ENCODE assay signal across 10 cellular contexts in genomic region chr4:13430834-13431568, GRCh38. TPM values are rescaled to one million over a fixed set of nuclear protein-coding genes. Genes with fewer than 3 reads are reported as not detected.
DNase-seq lines count a peak whose midpoint lies in the region; FAIRE-seq and TF ChIP-seq lines count a peak whose summit lies in the region.
"Had no signal": no experiment of that assay in that cellular context is flagged by ENCODE, and none has a peak within 500 bp of the region (broad histone marks: within the 10 kb centered on the region; RNA-seq: fewer than 3 reads in every experiment).

No MANE protein-coding gene starts in this region.

- peak; percentile 76 to 81 for TF ChIP-seq RAD21 in H1 (IDR thresholded peaks at IDR 0.05 in 1 of 2, conservative IDR thresholded peaks at IDR 0.05 in 1 of 2; ENCODE audit: low read depth in 2 of 2, low read length in 2 of 2)

- no peak overlapping the region for H2BK20ac ChIP-seq in H1 (ENCODE audit: low read length)

- DNase-seq in NAMALWA (ENCODE audit: low spot score), result peak; percentile 28
- DNase-seq in H1 (ENCODE audit: low read depth in 1 of 2, low spot score in 2 of 2), result no peak
- DNase-seq in trophoblast cell, result peak in 1 of 2 donors; percentile 37
- DNase-seq in H4 (ENCODE audit: low spot score), result no peak
- no peak for DNase-seq in HuH-7.5 (ENCODE audit: low spot score)
- DNase-seq in cerebellum (ENCODE audit: low spot score), result no peak
- DNase-seq: esophagus squamous epithelium, GDM1, left ventricle myocardium superior had no signal

- 74% methylated on average over 9 of the region's 9 CpGs; no CpG with 5 or more reads in 1 of the 2 experiments for WGBS in H1 (ENCODE audit: extremely low coverage in 1 of 2, insufficient coverage in 1 of 2, insufficient read length in 1 of 2, insufficient replicate concordance in 2 of 2, low coverage in 1 of 2, low lambda C conversion rate in 2 of 2, missing lambda C conversion rate in 1 of 2), 2 experiments
- no CpG with 5 or more reads among the region's 9 CpGs for whole genome bisulfite sequencing in trophoblast cell (ENCODE audit: extremely low coverage, insufficient coverage, insufficient read length)

- H3K79me1 ChIP-seq in H1 (ENCODE audit: low read depth, low read length), result peaks cover 4% of the 10 kb centered on the region; the same call in 1 of the 2 replicates
- H3K79me1 ChIP-seq in trophoblast cell (ENCODE audit: low read length), result peaks cover 4% of the 10 kb centered on the region

- H3K56ac ChIP-seq in H1 (replicated peaks; ENCODE audit: insufficient read length, low read depth, low read length), result no peak overlapping the region

- H3K9me3 ChIP-seq in H1 (ENCODE audit: insufficient read depth in 2 of 2, low read depth in 1 of 2, low read length in 1 of 2), result no peaks in the 10 kb centered on the region
- H3K9me3 ChIP-seq in trophoblast cell (ENCODE audit: insufficient read depth, low read depth, low read length), result no peaks in the 10 kb centered on the region
- H3K9me3 ChIP-seq: esophagus squamous epithelium had no signal

- H2BK120ac ChIP-seq in H1 (replicated peaks; ENCODE audit: low read depth, low read length) (no peak overlapping the region), trophoblast cell (ENCODE audit: insufficient read depth, low read length, poor library complexity) (no peak overlapping the region)

- peaks cover 0 to 4% of the 10 kb centered on the region in 2 experiments for H4K20me1 ChIP-seq in H1 (replicated peaks in 1 of 2; ENCODE audit: control insufficient read depth in 1 of 2, insufficient read depth in 2 of 2, low read length in 2 of 2)

- no peaks in the 10 kb centered on the region for H3K36me3 ChIP-seq in H1 (ENCODE audit: control insufficient read depth in 2 of 4, insufficient read depth in 4 of 4, low read length in 3 of 4)
- no peaks in the 10 kb centered on the region for H3K36me3 ChIP-seq in trophoblast cell (ENCODE audit: control insufficient read depth in 1 of 2, insufficient read depth in 2 of 2, low read length in 2 of 2)
- H3K36me3 ChIP-seq: esophagus squamous epithelium had no signal

- POLR2A ChIA-PET in H1 (lab: Charles Lee; ENCODE audit: partially characterized antibody), result no interaction called here

- H2BK5ac ChIP-seq in H1 (ENCODE audit: low read depth, low read length), result 0 out of 2 replicates have a peak overlapping the region, but pooled peaks have one; percentile 6
- no peak overlapping the region for H2BK5ac ChIP-seq in trophoblast cell (ENCODE audit: low read depth, low read length, poor library complexity)

- H3K27me3 ChIP-seq in H1 (replicated peaks in 1 of 4; ENCODE audit: control insufficient read depth in 3 of 4, extremely low read depth in 1 of 4, insufficient read depth in 3 of 4, low read length in 3 of 4), result no peaks in the 10 kb centered on the region
- H3K27me3 ChIP-seq in trophoblast cell (ENCODE audit: insufficient read depth, low read length), result no peaks in the 10 kb centered on the region
- H3K27me3 ChIP-seq: esophagus squamous epithelium had no signal

- H3K4me1 ChIP-seq in H1 (replicated peaks in 1 of 4; ENCODE audit: control insufficient read depth in 3 of 4, insufficient read depth in 4 of 4, low read length in 3 of 4) (peaks cover 0 to 6% (median 3%) of the 10 kb centered on the region in 4 experiments; a peak in 3 of 7 replicates), trophoblast cell (ENCODE audit: control insufficient read depth in 1 of 2, insufficient read depth in 2 of 2, low read length in 2 of 2) (peaks cover 2 to 6% of the 10 kb centered on the region in 2 experiments)

- H3K18ac ChIP-seq in H1 (ENCODE audit: extremely low read depth, low read length) (no peak overlapping the region), trophoblast cell (ENCODE audit: low read length) (peak overlapping the region; percentile 21)

- no peak overlapping the region for H3K4me2 ChIP-seq in H1 (ENCODE audit: insufficient read depth in 1 of 2, low read depth in 2 of 2, low read length in 2 of 2)
- no peak overlapping the region for H3K4me2 ChIP-seq in trophoblast cell (ENCODE audit: low read length)

- H4K8ac ChIP-seq in H1 (ENCODE audit: extremely low read depth, insufficient read depth, low read length) (peak overlapping the region; percentile 26; the same call in 1 of the 2 replicates), trophoblast cell (ENCODE audit: low read depth, low read length) (no peak overlapping the region)

- H2BK12ac ChIP-seq in H1 (ENCODE audit: low read depth, low read length) (no peak overlapping the region), trophoblast cell (ENCODE audit: low read length) (no peak overlapping the region)

- H4K5ac ChIP-seq in H1 (ENCODE audit: insufficient read length, low read depth, low read length), result no peak overlapping the region

- H4K91ac ChIP-seq in H1 (replicated peaks; ENCODE audit: insufficient read length, low read length) (no peak overlapping the region), trophoblast cell (ENCODE audit: low read depth, low read length) (no peak overlapping the region)

- no peak overlapping the region for H4K12ac ChIP-seq in trophoblast cell (ENCODE audit: low read depth, low read length)

- H3K9ac ChIP-seq in H1 (replicated peaks in 1 of 4; ENCODE audit: extremely low read depth in 1 of 4, low read depth in 3 of 4, low read length in 3 of 4) (no peak overlapping the region), trophoblast cell (ENCODE audit: low read length) (no peak overlapping the region)

- CTCF ChIA-PET in H1 (lab: Charles Lee; ENCODE audit: partially characterized antibody), result interaction anchor here (0.6 to 4.1 kb wide), 64 partner anchors 9 to 614 kb away, joined by 3 to 45 read pairs (median 4); partner anchors contain the start of gene RAB28

- H3K23me2 ChIP-seq in H1 (ENCODE audit: low read depth, low read length), result no peaks in the 10 kb centered on the region

- TF ChIP-seq EP300 in H1 (IDR thresholded peaks at IDR 0.05; ENCODE audit: borderline replicate concordance in 1 of 2, low read depth in 2 of 2, low read length in 2 of 2), result no peak

- no peak for TF ChIP-seq POLR2A in H1 (IDR thresholded peaks at IDR 0.05; ENCODE audit: control extremely low read depth in 1 of 2, low read depth in 2 of 2, low read length in 2 of 2)

- H3K4ac ChIP-seq in H1 (replicated peaks; ENCODE audit: insufficient read length, low read depth, low read length) (no peak overlapping the region), trophoblast cell (ENCODE audit: low read depth, low read length) (no peak overlapping the region)

- H3K27ac ChIP-seq in H1 (ENCODE audit: low read depth, low read length), result no peak overlapping the region
- H3K27ac ChIP-seq in trophoblast cell (ENCODE audit: low read depth, low read length), result no peak overlapping the region
- H3K27ac ChIP-seq: esophagus squamous epithelium had no signal

- H2AFZ ChIP-seq in H1 (ENCODE audit: low read length) (no peak overlapping the region), trophoblast cell (ENCODE audit: insufficient read depth, low read length, poor library complexity) (no peak overlapping the region)

- H2AK5ac ChIP-seq in H1 (ENCODE audit: low read depth, low read length) (no peak overlapping the region), trophoblast cell (ENCODE audit: low read length) (no peak overlapping the region)

- H3K79me2 ChIP-seq in H1 (ENCODE audit: control insufficient read depth in 1 of 2, insufficient read depth in 2 of 2, low read length in 2 of 2) (peaks cover 0 to 14% of the 10 kb centered on the region in 2 experiments; a peak in 1 of 4 replicates), trophoblast cell (ENCODE audit: control insufficient read depth, insufficient read depth, low read length, poor library complexity) (no peaks in the 10 kb centered on the region)

- no peak overlapping the region for H3K4me3 ChIP-seq in H1 (ENCODE audit: extremely low read depth in 1 of 4, insufficient read depth in 2 of 4, low read depth in 3 of 4, low read length in 4 of 4)
- H3K4me3 ChIP-seq in trophoblast cell (ENCODE audit: low read depth, low read length), result no peak overlapping the region
- H3K4me3 ChIP-seq: esophagus squamous epithelium had no signal

- H3K14ac ChIP-seq in H1 (ENCODE audit: insufficient read length) (no peak overlapping the region), trophoblast cell (ENCODE audit: low read length) (no peak overlapping the region)

- H3K23ac ChIP-seq in H1 (ENCODE audit: insufficient read length) (no peak overlapping the region), trophoblast cell (ENCODE audit: low read length) (no peak overlapping the region)

- FAIRE-seq in H1 (lab: Jason Lieb, UNC), result peak; percentile 68

- TF ChIP-seq CTCF in GM12874 (IDR thresholded peaks at IDR 0.05; ENCODE audit: insufficient read depth, low read depth, low read length), result peak; percentile 28
- TF ChIP-seq CTCF in H1 (IDR thresholded peaks at IDR 0.05; ENCODE audit: control extremely low read depth in 1 of 3, insufficient read depth in 1 of 3, low read depth in 1 of 3, low read length in 3 of 3), result peak; percentile 19 to 68 (median 61)

- H2BK15ac ChIP-seq in H1 (ENCODE audit: low read length), result no peak overlapping the region

TF ChIP-seq in H1, 55 proteins besides CTCF, POLR2A, EP300 and RAD21:
- TF ChIP-seq TBP (IDR thresholded peaks at IDR 0.05; ENCODE audit: low read depth, low read length) (no peak), MAX (IDR thresholded peaks at IDR 0.05) (peak; percentile 55; the same call in 1 of the 2 replicates)

RNA-seq across cellular contexts. Expression of gene RAB28, which starts 53.1 kb away (rescaled TPM):
- 18.7 and 20.8 TPM in 2 replicates for total RNA-seq in H1 (2021; fragmentation: NEBNext Ultra II Directional; extraction: Animal tissue kit (Norgen Biotek cat#: 25700))
- 10.5 and 16.0 TPM in 2 replicates for polyA plus RNA-seq in H1 (2011; rRNA removed)
- 18.4 TPM for polyA plus RNA-seq in H1 (2011; cell fraction: cytosol; rRNA removed)
- 8.2 TPM for polyA plus RNA-seq in H1 (2011; cell fraction: nucleus; rRNA removed)
- polyA plus RNA-seq in H1 (2012, experiment 1 of 2), result 11.5 to 18.1 TPM (median 12.6 TPM) in 4 replicates
- polyA plus RNA-seq in H1 (2012, experiment 2 of 2), result 3.0 TPM
- 13.7 TPM for polyA plus RNA-seq in H1 (2013, experiment 1 of 2)
- 13.7 TPM for polyA plus RNA-seq in H1 (2013, experiment 2 of 2)
- 8.5 and 10.3 TPM in 2 replicates for polyA minus RNA-seq in H1 (2011; rRNA and poly(A)+ RNA removed)
- polyA minus RNA-seq in H1 (2011; cell fraction: cytosol; rRNA and poly(A)+ RNA removed), result 7.0 TPM
- 23.5 TPM for polyA minus RNA-seq in H1 (2011; cell fraction: nucleus; rRNA and poly(A)+ RNA removed)
- polyA plus RNA-seq in trophoblast cell (2013), result 9.5 and 10.7 TPM in 2 replicates
- total RNA-seq in H4 (2014; rRNA removed; shearing (Covaris generic)), result 31.5 and 42.2 TPM in 2 replicates
- total RNA-seq in cerebellum, result 23.4 TPM
